1 cellular context compared by ENCODE assay signal in the genomic region with DNA sequence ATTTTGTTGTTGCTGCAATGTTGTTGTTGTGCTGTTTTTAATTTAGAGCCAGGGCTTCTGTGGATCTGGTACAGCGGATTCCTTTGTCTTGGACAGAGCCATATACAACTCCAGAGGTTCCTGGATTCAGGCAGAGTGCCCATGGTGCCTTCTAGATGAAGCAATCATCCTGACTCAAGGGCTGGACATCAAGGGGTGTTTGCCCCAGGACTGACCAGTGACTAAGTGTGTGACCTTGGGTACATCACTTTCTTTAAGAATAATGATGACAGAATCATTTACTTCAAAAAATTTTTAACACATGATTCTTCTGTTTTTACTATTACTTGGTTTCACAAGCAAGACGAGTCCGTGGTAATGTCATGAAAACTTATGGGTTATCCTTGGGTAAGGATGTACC.
TF ChIP-seq lines count a peak whose summit lies in the region.

No MANE protein-coding gene starts in this region.

TF ChIP-seq in GM23338, 12 proteins besides CTCF, POLR2A, EP300 and RAD21 (continued from another document):
- no peak for TF ChIP-seq ZNF462 (CRISPR knock-in tag; IDR thresholded peaks at IDR 0.05)
- no peak for TF ChIP-seq NANOG (IDR thresholded peaks at IDR 0.05; ENCODE audit: borderline replicate concordance)
- no peak for TF ChIP-seq ZNF114 (CRISPR knock-in tag; IDR thresholded peaks at IDR 0.05)
- TF ChIP-seq CREB1 (CRISPR knock-in tag; IDR thresholded peaks at IDR 0.05; ENCODE audit: low read depth), result no peak
- TF ChIP-seq ETS1 (IDR thresholded peaks at IDR 0.05), result no peak
- TF ChIP-seq POLR2AphosphoS5 (IDR thresholded peaks at IDR 0.05; ENCODE audit: low read depth), result no peak
